Comparison of ENCODE assay signal across 26 cellular contexts in the genomic region with DNA sequence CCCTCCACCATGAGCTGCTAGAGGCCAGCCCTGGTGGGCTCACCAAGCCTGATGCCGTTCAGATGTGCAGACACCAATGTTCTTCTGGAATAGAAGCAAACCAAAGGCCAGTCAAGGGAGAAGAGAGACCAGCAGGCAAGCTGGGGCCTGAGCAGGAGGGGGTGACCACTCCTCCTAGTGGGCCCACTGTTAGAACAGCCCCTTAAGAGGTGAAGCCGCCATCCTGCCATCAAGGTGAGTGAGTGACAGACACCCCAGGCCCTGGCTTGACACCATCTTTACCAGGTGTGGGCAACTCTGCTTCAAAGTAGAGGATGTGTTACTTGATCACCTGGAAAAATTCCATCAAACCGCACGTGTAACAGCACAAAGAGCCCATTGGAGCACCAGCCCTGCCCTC. TPM values are rescaled to one million over a fixed set of nuclear protein-coding genes. Genes with fewer than 3 reads are reported as not detected.
A peak's percentile ranks its signal among the peaks of the same experiment; 100 is the strongest.
DNase-seq lines count a peak whose midpoint lies in the region; TF ChIP-seq lines count a peak whose summit lies in the region.
"Had no signal": no experiment of that assay in that cellular context is flagged by ENCODE, and none has a peak within 500 bp of the region (broad histone marks: within the 10 kb centered on the region; RNA-seq: fewer than 3 reads in every experiment).

No MANE protein-coding gene starts in this region.

- H2BK20ac ChIP-seq in H9 (ENCODE audit: low read depth, low read length, poor library complexity, severe bottlenecking), result no peak overlapping the region

- no peaks in the 10 kb centered on the region for H3K79me2 ChIP-seq in H9 (ENCODE audit: insufficient read depth, low read length)

- no peak overlapping the region for H2BK120ac ChIP-seq in H9 (ENCODE audit: low read depth, low read length, poor library complexity, severe bottlenecking)

- H3K14ac ChIP-seq in H9 (ENCODE audit: insufficient read depth, low read length), result no peak overlapping the region

- H2AK5ac ChIP-seq in H9 (ENCODE audit: insufficient read length, low read length), result no peak overlapping the region

- H3K23ac ChIP-seq in H9 (ENCODE audit: insufficient read length, low read depth, low read length), result no peak overlapping the region

- no peak for TF ChIP-seq EP300 in suprapubic skin (IDR thresholded peaks at IDR 0.05)

- no peak overlapping the region for H2BK5ac ChIP-seq in H9 (ENCODE audit: insufficient read length, low read length)

- no peaks in the 10 kb centered on the region for H3K23me2 ChIP-seq in H9 (ENCODE audit: insufficient read length, low read depth, low read length, poor library complexity, severe bottlenecking)

- no peak overlapping the region for H3T11ph ChIP-seq in H9 (ENCODE audit: low read length)

- no peaks in the 10 kb centered on the region for H3K9me3 ChIP-seq in H9 (ENCODE audit: control insufficient read depth, low read depth, low read length)
- H3K9me3 ChIP-seq in endodermal cell (ENCODE audit: control insufficient read depth, low read length), result no peaks in the 10 kb centered on the region
- no peaks in the 10 kb centered on the region for H3K9me3 ChIP-seq in suprapubic skin
- H3K9me3 ChIP-seq: Peyer's patch, SJSA1 had no signal

- no peak overlapping the region for H2BK15ac ChIP-seq in H9 (ENCODE audit: low read depth, low read length)

- H3K27me3 ChIP-seq in H9 (ENCODE audit: insufficient read depth, low read length) (no peaks in the 10 kb centered on the region), endodermal cell (ENCODE audit: control insufficient read depth, insufficient read depth, low read length, poor library complexity, severe bottlenecking) (no peaks in the 10 kb centered on the region), suprapubic skin (no peaks in the 10 kb centered on the region)
- H3K27me3 ChIP-seq: Peyer's patch, SJSA1 had no signal

- peaks cover 2 to 11% of the 10 kb centered on the region in 2 experiments for H3K4me1 Mint-ChIP-seq in H9
- H3K4me1 Mint-ChIP-seq in endodermal cell, result peaks cover 23% of the 10 kb centered on the region
- H3K4me1 Mint-ChIP-seq in nephron progenitor cell, result peaks cover 62% of the 10 kb centered on the region
- H3K4me1 Mint-ChIP-seq: CD4-positive, CD25-positive, alpha-beta regulatory T cell had no signal

- no peak overlapping the region for H4K8ac ChIP-seq in H9 (replicated peaks; ENCODE audit: insufficient read length, low read depth, low read length)

- H3K27ac ChIP-seq in H9 (ENCODE audit: insufficient read length, low read depth, low read length) (no peak overlapping the region), endodermal cell (ENCODE audit: low read depth, low read length) (no peak overlapping the region), suprapubic skin (no peak overlapping the region), substantia nigra (ENCODE audit: low read depth, low read length, poor library complexity, severe bottlenecking) (no peak overlapping the region)
- H3K27ac ChIP-seq: HL-60, Peyer's patch, SJSA1 had no signal

- H3K36me3 Mint-ChIP-seq in H9 (ENCODE audit: insufficient read depth in 1 of 3, low read depth in 3 of 3) (peaks cover 0 to 19% (median 12%) of the 10 kb centered on the region in 3 experiments; a peak in 5 of 7 replicates), endodermal cell (ENCODE audit: low read depth) (peaks cover 6% of the 10 kb centered on the region), nephron progenitor cell (ENCODE audit: low read depth) (peaks cover 36% of the 10 kb centered on the region)
- H3K36me3 Mint-ChIP-seq: CD4-positive, CD25-positive, alpha-beta regulatory T cell had no signal

- H3K27ac Mint-ChIP-seq in H9 (no peak overlapping the region), endodermal cell (no peak overlapping the region), nephron progenitor cell (peak overlapping the region; percentile 66)
- H3K27ac Mint-ChIP-seq: CD4-positive, CD25-positive, alpha-beta regulatory T cell had no signal

- no peaks in the 10 kb centered on the region for H3K27me3 Mint-ChIP-seq in H9 (ENCODE audit: low read depth)
- no peaks in the 10 kb centered on the region for H3K27me3 Mint-ChIP-seq in endodermal cell (ENCODE audit: insufficient read depth)
- H3K27me3 Mint-ChIP-seq in nephron progenitor cell (ENCODE audit: low read depth, poor library complexity), result no peaks in the 10 kb centered on the region

- H3K4me3 ChIP-seq in endodermal cell (ENCODE audit: low read length) (no peak overlapping the region), suprapubic skin (no peak overlapping the region)
- H3K4me3 ChIP-seq: Peyer's patch, SJSA1 had no signal

- H3K79me1 ChIP-seq in H9 (ENCODE audit: insufficient read depth, low read depth, low read length, poor library complexity, severe bottlenecking), result no peaks in the 10 kb centered on the region

- no peak overlapping the region for H4K5ac ChIP-seq in H9 (ENCODE audit: insufficient read length, low read depth, low read length)

- H3K4me1 ChIP-seq in H9 (ENCODE audit: insufficient read depth, low read length), result no peaks in the 10 kb centered on the region
- H3K4me1 ChIP-seq in endodermal cell (ENCODE audit: control insufficient read depth, insufficient read depth, low read length), result peaks cover under 1% of the 10 kb centered on the region
- H3K4me1 ChIP-seq in suprapubic skin, result no peaks in the 10 kb centered on the region
- H3K4me1 ChIP-seq: Peyer's patch, SJSA1 had no signal

- H3K56ac ChIP-seq in H9 (ENCODE audit: insufficient read length, low read depth, low read length), result no peak overlapping the region

- no peaks in the 10 kb centered on the region for H3K36me3 ChIP-seq in endodermal cell (ENCODE audit: control insufficient read depth, insufficient read depth, low read length)
- peaks cover 3% of the 10 kb centered on the region for H3K36me3 ChIP-seq in suprapubic skin
- H3K36me3 ChIP-seq: Peyer's patch, SJSA1 had no signal

- peak; percentile 23 for DNase-seq in H9
- peak; percentile 38 for DNase-seq in endodermal cell
- no peak for DNase-seq in nephron progenitor cell
- peak; percentile 15 to 65 for DNase-seq in suprapubic skin (ENCODE audit: low spot score in 2 of 2)
- no peak for DNase-seq in T1000 (lab: John Stamatoyannopoulos, UW)
- DNase-seq in NCI-H69 (lab: John Stamatoyannopoulos, UW), result no peak
- no peak for DNase-seq in substantia nigra (lab: John Stamatoyannopoulos, UW)
- DNase-seq: ACHN; CD4-positive, CD25-positive, alpha-beta regulatory T cell; COR-L47; DMS 273 treated with DMSO at 0.1 percent for 48 hours; DND-41; H7; IMR-90; NCI-H1436; NCI-H2081; NCI-H2171 treated with DMSO at 0.1 percent for 48 hours; NCI-H446; NCI-H526 treated with DMSO at 0.1 percent for 48 hours; NK-92 treated with Interleukin-12 subunit alpha and Interleukin-12 subunit beta, amount 100 ng/mL, for 24 hours had no signal

- TF ChIP-seq POLR2A in suprapubic skin (IDR thresholded peaks at IDR 0.05), result no peak

- H2BK12ac ChIP-seq in H9 (ENCODE audit: insufficient read length, low read depth, low read length), result no peak overlapping the region

- H3K9me3 Mint-ChIP-seq in H9 (no peaks in the 10 kb centered on the region; a peak in 1 of 5 replicates), endodermal cell (no peaks in the 10 kb centered on the region), nephron progenitor cell (no peaks in the 10 kb centered on the region)
- H3K9me3 Mint-ChIP-seq: CD4-positive, CD25-positive, alpha-beta regulatory T cell had no signal

- H4K91ac ChIP-seq in H9 (ENCODE audit: insufficient read length, low read depth, low read length), result no peak overlapping the region

- H2AFZ ChIP-seq in H9 (ENCODE audit: low read length), result no peak overlapping the region

- H3K9ac ChIP-seq in H9 (ENCODE audit: extremely low read depth, insufficient read length, low read length) (no peak overlapping the region), endodermal cell (ENCODE audit: extremely low read depth, low read length, poor library complexity, severe bottlenecking) (no peak overlapping the region)

- TF ChIP-seq CTCF in H9 (conservative IDR thresholded peaks at IDR 0.05) (no peak), endodermal cell (conservative IDR thresholded peaks at IDR 0.05) (no peak), nephron progenitor cell (IDR thresholded peaks at IDR 0.05) (no peak), suprapubic skin (IDR thresholded peaks at IDR 0.05) (no peak)

- H3K4me3 Mint-ChIP-seq in H9, result no peak overlapping the region
- no peak overlapping the region for H3K4me3 Mint-ChIP-seq in endodermal cell
- no peak overlapping the region for H3K4me3 Mint-ChIP-seq in nephron progenitor cell
- H3K4me3 Mint-ChIP-seq: CD4-positive, CD25-positive, alpha-beta regulatory T cell had no signal

- H4K20me1 ChIP-seq in H9 (ENCODE audit: control insufficient read depth, insufficient read depth, insufficient read length), result no peaks in the 10 kb centered on the region

- H3K18ac ChIP-seq in H9 (ENCODE audit: insufficient read length, low read depth, low read length), result no peak overlapping the region

- H3K4ac ChIP-seq in H9 (ENCODE audit: low read depth, low read length), result no peak overlapping the region

- no CpG with 5 or more reads among the region's 4 CpGs for WGBS in H9 (ENCODE audit: extremely low coverage, insufficient read length, low lambda C conversion rate)
- WGBS in endodermal cell (ENCODE audit: insufficient coverage in 1 of 2, insufficient read length in 1 of 2), 2 experiments, result 90 to 97% methylated on average over 4 of the region's 4 CpGs
- 84% methylated on average over 3 of the region's 4 CpGs for WGBS in suprapubic skin

- H3K4me2 ChIP-seq in H9 (ENCODE audit: insufficient read depth, insufficient read length, low read length), result no peak overlapping the region

RNA-seq across cellular contexts. Expression of gene AMBP, which starts 20.9 kb away (rescaled TPM):
- 0.20 and 0.81 TPM in 2 replicates for total RNA-seq in H9 (2021)
- 1 to 10 TPM in 1 of 2 donors, under 1 TPM in 1; 0.68 to 2.9 TPM for total RNA-seq in endodermal cell
- 0.32 TPM for polyA plus RNA-seq in endodermal cell (2013, experiment 1 of 2)
- polyA plus RNA-seq in endodermal cell (2013, experiment 2 of 2), result 0.58 TPM
- 1 to 10 TPM in 1 of 4 donors, not detected in 3; 3.6 TPM for total RNA-seq in suprapubic skin
- total RNA-seq: CD4-positive, CD25-positive, alpha-beta regulatory T cell; G401; IMR-90; MCF 10A had no signal
- polyA plus RNA-seq: CD4-positive, CD25-positive, alpha-beta regulatory T cell; IMR-90 had no signal

RNA-seq across cellular contexts. Expression of gene KIF12, which starts 41.9 kb away (rescaled TPM):
- total RNA-seq in H9 (2021), result 1.8 and 3.3 TPM in 2 replicates
- 10 to 100 TPM; 11.4 to 16.3 TPM for total RNA-seq in endodermal cell
- 3.3 TPM for polyA plus RNA-seq in endodermal cell (2013, experiment 1 of 2)
- 4.1 TPM for polyA plus RNA-seq in endodermal cell (2013, experiment 2 of 2)
- total RNA-seq in suprapubic skin, result 1 to 10 TPM; 1.1 to 3.1 (median 2.1) TPM
- total RNA-seq: CD4-positive, CD25-positive, alpha-beta regulatory T cell; HT1080; IMR-90; MCF 10A had no signal
- polyA plus RNA-seq: CD4-positive, CD25-positive, alpha-beta regulatory T cell; IMR-90 had no signal

Comparison
In these comparisons a context has a peak if more than half of its experiments do, and no peak if none do; other contexts are left out.
1. DNase-seq: peak in H9 (single experiment), endodermal cell (single experiment) and suprapubic skin (2 of 2); none in nephron progenitor cell (single experiment), T1000 (single experiment), NCI-H69 (single experiment) and substantia nigra (0 of 49).